In genomic region chr15:79930509-79930908, GRCh38 we compare ENCODE assay signal across 28 cellular contexts. TPM values are rescaled to one million over a fixed set of nuclear protein-coding genes. Genes with fewer than 3 reads are reported as not detected.
"Had no signal": no experiment of that assay in that cellular context is flagged by ENCODE, and none has a peak within 500 bp of the region (broad histone marks: within the 10 kb centered on the region; RNA-seq: fewer than 3 reads in every experiment).

No MANE protein-coding gene starts in this region.

- H3K9me3 Mint-ChIP-seq: activated naive CD4-positive, alpha-beta T cell treated with anti-CD3 and anti-CD28 coated beads, Interleukin-2, amount 50 U/mL, for 72 hours; activated T-cell treated with anti-CD3 and anti-CD28 coated beads, Interleukin-2, amount 50 U/mL, for 72 hours; central memory CD8-positive, alpha-beta T cell; memory B cell; stimulated activated effector memory CD8-positive, alpha-beta T cell treated with anti-CD3 and anti-CD28 coated beads, Interleukin-12 subunit alpha, Interleukin-12 subunit beta, amount 100 ng/mL, for 72 hours had no signal

- H3K4me1 Mint-ChIP-seq: central memory CD8-positive, alpha-beta T cell; memory B cell; stimulated activated effector memory CD8-positive, alpha-beta T cell treated with anti-CD3 and anti-CD28 coated beads, Interleukin-12 subunit alpha, Interleukin-12 subunit beta, amount 100 ng/mL, for 72 hours had no signal

- H3K4me1 ChIP-seq: pancreas, psoas muscle, sigmoid colon, thyroid gland, upper lobe of left lung had no signal

- H3K27ac ChIP-seq: heart right ventricle, pancreas, psoas muscle, sigmoid colon, stomach, thyroid gland, upper lobe of left lung had no signal

- H3K27me3 ChIP-seq: pancreas, stomach, thyroid gland, upper lobe of left lung had no signal

- H3K4me3 ChIP-seq: heart right ventricle, pancreas, psoas muscle, sigmoid colon, stomach, thyroid gland, upper lobe of left lung had no signal

- H3K4me3 Mint-ChIP-seq: activated CD4-positive, alpha-beta T cell treated with anti-CD3 and anti-CD28 coated beads for 36 hours; activated T-cell treated with anti-CD3 and anti-CD28 coated beads, Interleukin-2, amount 50 U/mL, for 72 hours; central memory CD8-positive, alpha-beta T cell; dendritic cell treated with granulocyte-macrophage colony-stimulating factor and Interleukin-4, amounts not matched to agents 40 ng/mL and 50 ng/mL, for 4 days; endodermal cell; memory B cell; naive thymus-derived CD4-positive, alpha-beta T cell; stimulated activated effector memory CD8-positive, alpha-beta T cell treated with anti-CD3 and anti-CD28 coated beads, Interleukin-12 subunit alpha, Interleukin-12 subunit beta, amount 100 ng/mL, for 72 hours had no signal

- H3K27me3 Mint-ChIP-seq: activated CD4-positive, alpha-beta T cell treated with anti-CD3 and anti-CD28 coated beads for 36 hours had no signal

- H3K9me3 ChIP-seq: heart right ventricle, pancreas, psoas muscle, sigmoid colon, stomach, thyroid gland, upper lobe of left lung had no signal

- H3K36me3 Mint-ChIP-seq: memory B cell had no signal

- DNase-seq: activated CD4-positive, alpha-beta T cell treated with anti-CD3 and anti-CD28 coated beads for 36 hours; activated CD4-positive, CD25-positive, alpha-beta regulatory T cell; activated naive CD4-positive, alpha-beta T cell; activated T-cell treated with anti-CD3 and anti-CD28 coated beads for 4 hours; activated T-cell treated with anti-CD3 and anti-CD28 coated beads, Interleukin-2, amount 50 U/mL, for 72 hours; endodermal cell; foreskin melanocyte; heart right ventricle; midbrain; naive thymus-derived CD4-positive, alpha-beta T cell; pancreas; psoas muscle; sigmoid colon; small intestine; stimulated activated CD4-positive, alpha-beta T cell treated with anti-CD3 and anti-CD28 coated beads, Interleukin-4, amount 100 ng/mL, for 24 hours; stomach; T1000; thyroid gland; upper lobe of left lung had no signal

- H3K27ac Mint-ChIP-seq: activated CD4-positive, alpha-beta T cell treated with anti-CD3 and anti-CD28 coated beads for 36 hours; activated naive CD4-positive, alpha-beta T cell treated with anti-CD3 and anti-CD28 coated beads, Interleukin-2, amount 50 U/mL, for 72 hours; activated T-cell treated with anti-CD3 and anti-CD28 coated beads, Interleukin-2, amount 50 U/mL, for 72 hours; dendritic cell treated with granulocyte-macrophage colony-stimulating factor and Interleukin-4, amounts not matched to agents 40 ng/mL and 50 ng/mL, for 4 days; endodermal cell; memory B cell; naive thymus-derived CD4-positive, alpha-beta T cell; stimulated activated effector memory CD8-positive, alpha-beta T cell treated with anti-CD3 and anti-CD28 coated beads, Interleukin-12 subunit alpha, Interleukin-12 subunit beta, amount 100 ng/mL, for 72 hours had no signal

- H3K36me3 ChIP-seq: heart right ventricle, pancreas, sigmoid colon, stomach, thyroid gland, upper lobe of left lung had no signal

RNA-seq across cellular contexts. Expression of gene BCL2A1, which starts 40.5 kb away (rescaled TPM):
- total RNA-seq: endodermal cell, esophagus mucosa, glomerular endothelial cell, kidney epithelial cell had no signal
- polyA plus RNA-seq: neural cell had no signal
